Comparison of ENCODE assay signal across 21 cellular contexts in genomic region chr22:48477031-48477721, GRCh38.
DNase-seq lines count a peak whose midpoint lies in the region; ATAC-seq and TF ChIP-seq lines count a peak whose summit lies in the region.
"Had no signal": no experiment of that assay in that cellular context is flagged by ENCODE, and none has a peak within 500 bp of the region (broad histone marks: within the 10 kb centered on the region; RNA-seq: fewer than 3 reads in every experiment).

No MANE protein-coding gene starts in this region.

- no peak for DNase-seq in activated naive CD8-positive, alpha-beta T cell treated with anti-CD3 and anti-CD28 coated beads, Interleukin-2, amount 50 U/mL, for 24 hours
- DNase-seq in activated naive CD8-positive, alpha-beta T cell treated with anti-CD3 and anti-CD28 coated beads for 36 hours, result no peak
- DNase-seq in cardiac septum (ENCODE audit: low spot score) (peak; percentile 74), upper lobe of right lung (peak; percentile 37), NCI-H345 treated with DMSO at 0.1 percent for 48 hours (lab: John Stamatoyannopoulos, UW; ENCODE audit: unreplicated experiment) (no peak)
- no peak for DNase-seq in naive thymus-derived CD4-positive, alpha-beta T cell
- no peak for DNase-seq in activated CD4-positive, alpha-beta T cell treated with anti-CD3 and anti-CD28 coated beads, Interleukin-2, amount 10 ng/mL, durations not matched to agents 7 days and 5 days
- DNase-seq: activated CD4-positive, alpha-beta T cell treated with anti-CD3 and anti-CD28 coated beads for 4 hours; DMS 273 treated with DMSO at 0.1 percent for 48 hours; GF-D8; kidney glomerular epithelial cell; mucosa of descending colon; NCI-H1436 treated with DMSO at 0.1 percent for 48 hours; NCI-H2171 treated with DMSO at 0.1 percent for 48 hours; NCI-H69; SHP77; stimulated activated naive CD4-positive, alpha-beta T cell treated with Interleukin-2 at 50 U/mL for 16 hours had no signal

- no peaks in the 10 kb centered on the region for H3K27me3 Mint-ChIP-seq in activated naive CD8-positive, alpha-beta T cell treated with anti-CD3 and anti-CD28 coated beads, Interleukin-2, amount 50 U/mL, for 24 hours
- H3K27me3 Mint-ChIP-seq in activated naive CD8-positive, alpha-beta T cell treated with anti-CD3 and anti-CD28 coated beads for 36 hours, result peaks cover 18% of the 10 kb centered on the region
- H3K27me3 Mint-ChIP-seq in naive thymus-derived CD4-positive, alpha-beta T cell, result peaks cover 0 to 39% (median 25%) of the 10 kb centered on the region in 5 donors
- H3K27me3 Mint-ChIP-seq in activated CD4-positive, alpha-beta T cell treated with anti-CD3 and anti-CD28 coated beads, Interleukin-2, amount 10 ng/mL, durations not matched to agents 7 days and 5 days, result no peaks in the 10 kb centered on the region

- no peaks in the 10 kb centered on the region for H3K36me3 ChIP-seq in naive thymus-derived CD4-positive, alpha-beta T cell (ENCODE audit: control insufficient read depth in 2 of 3, insufficient read depth in 3 of 3, low read length in 3 of 3)
- no peaks in the 10 kb centered on the region for H3K36me3 ChIP-seq in upper lobe of right lung
- H3K36me3 ChIP-seq: BLaER1, right lobe of liver had no signal

- peak; percentile 15 for ATAC-seq in activated naive CD8-positive, alpha-beta T cell treated with anti-CD3 and anti-CD28 coated beads, Interleukin-2, amount 50 U/mL, for 24 hours
- peak; percentile 14 for ATAC-seq in naive thymus-derived CD4-positive, alpha-beta T cell
- ATAC-seq in upper lobe of right lung, result peak; percentile 25
- no peak for ATAC-seq in HG03342 (IDR thresholded peaks at IDR 0.05; ENCODE audit: unreplicated experiment)
- ATAC-seq: mucosa of descending colon had no signal

- H3K4me1 Mint-ChIP-seq in activated naive CD8-positive, alpha-beta T cell treated with anti-CD3 and anti-CD28 coated beads, Interleukin-2, amount 50 U/mL, for 24 hours, result no peaks in the 10 kb centered on the region
- H3K4me1 Mint-ChIP-seq in activated naive CD8-positive, alpha-beta T cell treated with anti-CD3 and anti-CD28 coated beads for 36 hours, result no peaks in the 10 kb centered on the region
- H3K4me1 Mint-ChIP-seq in naive thymus-derived CD4-positive, alpha-beta T cell, result no peaks in the 10 kb centered on the region
- no peaks in the 10 kb centered on the region for H3K4me1 Mint-ChIP-seq in activated CD4-positive, alpha-beta T cell treated with anti-CD3 and anti-CD28 coated beads, Interleukin-2, amount 10 ng/mL, durations not matched to agents 7 days and 5 days

- H3K4me3 Mint-ChIP-seq in activated naive CD8-positive, alpha-beta T cell treated with anti-CD3 and anti-CD28 coated beads, Interleukin-2, amount 50 U/mL, for 24 hours, result no peak overlapping the region
- H3K4me3 Mint-ChIP-seq in activated naive CD8-positive, alpha-beta T cell treated with anti-CD3 and anti-CD28 coated beads for 36 hours, result no peak overlapping the region
- H3K4me3 Mint-ChIP-seq in naive thymus-derived CD4-positive, alpha-beta T cell, result no peak overlapping the region
- no peak overlapping the region for H3K4me3 Mint-ChIP-seq in activated CD4-positive, alpha-beta T cell treated with anti-CD3 and anti-CD28 coated beads, Interleukin-2, amount 10 ng/mL, durations not matched to agents 7 days and 5 days

- H3K27me3 ChIP-seq in naive thymus-derived CD4-positive, alpha-beta T cell (ENCODE audit: control insufficient read depth in 2 of 2, insufficient read depth in 2 of 2, low read length in 2 of 2), result no peaks in the 10 kb centered on the region
- peaks cover 12% of the 10 kb centered on the region for H3K27me3 ChIP-seq in upper lobe of right lung
- H3K27me3 ChIP-seq: BLaER1, right lobe of liver had no signal

- no peak for TF ChIP-seq CTCF in upper lobe of right lung (IDR thresholded peaks at IDR 0.05)

- H3K27ac Mint-ChIP-seq in activated naive CD8-positive, alpha-beta T cell treated with anti-CD3 and anti-CD28 coated beads, Interleukin-2, amount 50 U/mL, for 24 hours, result no peak overlapping the region
- H3K27ac Mint-ChIP-seq in activated naive CD8-positive, alpha-beta T cell treated with anti-CD3 and anti-CD28 coated beads for 36 hours, result no peak overlapping the region
- H3K27ac Mint-ChIP-seq in naive thymus-derived CD4-positive, alpha-beta T cell, result no peak overlapping the region
- H3K27ac Mint-ChIP-seq in activated CD4-positive, alpha-beta T cell treated with anti-CD3 and anti-CD28 coated beads, Interleukin-2, amount 10 ng/mL, durations not matched to agents 7 days and 5 days, result no peak overlapping the region

- no peaks in the 10 kb centered on the region for H3K36me3 Mint-ChIP-seq in activated naive CD8-positive, alpha-beta T cell treated with anti-CD3 and anti-CD28 coated beads, Interleukin-2, amount 50 U/mL, for 24 hours (ENCODE audit: low read depth)
- H3K36me3 Mint-ChIP-seq in activated naive CD8-positive, alpha-beta T cell treated with anti-CD3 and anti-CD28 coated beads for 36 hours, result no peaks in the 10 kb centered on the region
- H3K36me3 Mint-ChIP-seq in naive thymus-derived CD4-positive, alpha-beta T cell, result peaks cover 0 to 4% (median 0%) of the 10 kb centered on the region in 5 donors
- no peaks in the 10 kb centered on the region for H3K36me3 Mint-ChIP-seq in activated CD4-positive, alpha-beta T cell treated with anti-CD3 and anti-CD28 coated beads, Interleukin-2, amount 10 ng/mL, durations not matched to agents 7 days and 5 days (ENCODE audit: low read depth)

- no peak overlapping the region for H3K4me3 ChIP-seq in naive thymus-derived CD4-positive, alpha-beta T cell (ENCODE audit: low read length)
- no peak overlapping the region for H3K4me3 ChIP-seq in upper lobe of right lung
- H3K4me3 ChIP-seq: BLaER1, mucosa of descending colon, right lobe of liver had no signal

- H3K9me3 ChIP-seq in naive thymus-derived CD4-positive, alpha-beta T cell (ENCODE audit: control insufficient read depth in 2 of 3, low read length in 3 of 3), result no peaks in the 10 kb centered on the region
- H3K9me3 ChIP-seq in upper lobe of right lung, result no peaks in the 10 kb centered on the region
- H3K9me3 ChIP-seq: BLaER1, mucosa of descending colon, right lobe of liver had no signal

- no peak overlapping the region for H3K27ac ChIP-seq in naive thymus-derived CD4-positive, alpha-beta T cell (ENCODE audit: low read depth, low read length)
- no peak overlapping the region for H3K27ac ChIP-seq in upper lobe of right lung
- H3K27ac ChIP-seq: BLaER1, HL-60 had no signal

- H3K4me1 ChIP-seq in naive thymus-derived CD4-positive, alpha-beta T cell (ENCODE audit: control insufficient read depth in 2 of 2, insufficient read depth in 2 of 2, low read length in 2 of 2), result no peaks in the 10 kb centered on the region
- no peaks in the 10 kb centered on the region for H3K4me1 ChIP-seq in upper lobe of right lung
- H3K4me1 ChIP-seq: BLaER1, right lobe of liver had no signal

- H3K9me3 Mint-ChIP-seq in activated naive CD8-positive, alpha-beta T cell treated with anti-CD3 and anti-CD28 coated beads, Interleukin-2, amount 50 U/mL, for 24 hours, result peaks cover 4% of the 10 kb centered on the region
- no peaks in the 10 kb centered on the region for H3K9me3 Mint-ChIP-seq in activated naive CD8-positive, alpha-beta T cell treated with anti-CD3 and anti-CD28 coated beads for 36 hours
- H3K9me3 Mint-ChIP-seq in naive thymus-derived CD4-positive, alpha-beta T cell, result no peaks in the 10 kb centered on the region
- no peaks in the 10 kb centered on the region for H3K9me3 Mint-ChIP-seq in activated CD4-positive, alpha-beta T cell treated with anti-CD3 and anti-CD28 coated beads, Interleukin-2, amount 10 ng/mL, durations not matched to agents 7 days and 5 days

- CTCF ChIA-PET in naive thymus-derived CD4-positive, alpha-beta T cell (lab: Charles Lee), result interaction anchor here (0.7 kb wide), 1 partner anchor 39 kb away, joined by 3 read pairs; no protein-coding TSS in a partner anchor
- CTCF ChIA-PET in activated CD4-positive, alpha-beta T cell treated with anti-CD3 and anti-CD28 coated beads, Interleukin-2, amount 10 ng/mL, durations not matched to agents 7 days and 5 days (lab: Charles Lee), result no interaction called here

- POLR2A ChIA-PET in naive thymus-derived CD4-positive, alpha-beta T cell (lab: Charles Lee), result no interaction called here
- POLR2A ChIA-PET in activated CD4-positive, alpha-beta T cell treated with anti-CD3 and anti-CD28 coated beads, Interleukin-2, amount 10 ng/mL, durations not matched to agents 7 days and 5 days (lab: Charles Lee), result no interaction called here

- intact Hi-C loops in cardiac septum (cut with DNase I), result no loop called here
- intact Hi-C loops in naive thymus-derived CD4-positive, alpha-beta T cell (cut with micrococcal nuclease), result no loop called here
- intact Hi-C loops in upper lobe of right lung (cut with DNase I), result no loop called here

Comparison
In these comparisons a context has a peak if more than half of its experiments do, and no peak if none do; other contexts are left out.
1. DNase-seq: peak in cardiac septum (single experiment) and upper lobe of right lung (single experiment); none in activated naive CD8-positive, alpha-beta T cell treated with anti-CD3 and anti-CD28 coated beads, Interleukin-2, amount 50 U/mL, for 24 hours (single experiment), activated naive CD8-positive, alpha-beta T cell treated with anti-CD3 and anti-CD28 coated beads for 36 hours (single experiment), naive thymus-derived CD4-positive, alpha-beta T cell (0 of 9), activated CD4-positive, alpha-beta T cell treated with anti-CD3 and anti-CD28 coated beads, Interleukin-2, amount 10 ng/mL, durations not matched to agents 7 days and 5 days (single experiment) and NCI-H345 treated with DMSO at 0.1 percent for 48 hours (single experiment).